Comparison of ENCODE assay signal across 8 cellular contexts in genomic region chr6:32194388-32194787, GRCh38. TPM values are rescaled to one million over a fixed set of nuclear protein-coding genes. Genes with fewer than 3 reads are reported as not detected.
A peak's percentile ranks its signal among the peaks of the same experiment; 100 is the strongest.
DNase-seq lines count a peak whose midpoint lies in the region; ATAC-seq and TF ChIP-seq lines count a peak whose summit lies in the region.

No MANE protein-coding gene starts in this region.

- no peak overlapping the region for H2BK5ac ChIP-seq in mesendoderm (ENCODE audit: low read length)

- H2BK120ac ChIP-seq in mesendoderm (ENCODE audit: low read depth, low read length) = no peak overlapping the region

- H4K8ac ChIP-seq in mesendoderm (ENCODE audit: low read depth, low read length) = no peak overlapping the region

- H3K27ac Mint-ChIP-seq in activated naive CD8-positive, alpha-beta T cell treated with anti-CD3 and anti-CD28 coated beads, Interleukin-2, amount 10 ng/mL, durations not matched to agents 7 days and 5 days = peak overlapping the region; percentile 98

- H3K27me3 ChIP-seq in mesendoderm (ENCODE audit: insufficient read depth, low read length, poor library complexity) (no peaks in the 10 kb centered on the region), thoracic aorta (replicated peaks; ENCODE audit: insufficient read depth) (no peaks in the 10 kb centered on the region)

- no CpG with 5 or more reads among the region's 4 CpGs for WGBS in mesendoderm (ENCODE audit: extremely low coverage, insufficient coverage, low lambda C conversion rate)

- H3K56ac ChIP-seq in mesendoderm (ENCODE audit: low read length) = peak overlapping the region; percentile 30

- H3K36me3 ChIP-seq in mesendoderm (ENCODE audit: control insufficient read depth, insufficient read depth, low read length) (no peaks in the 10 kb centered on the region), thoracic aorta (no peaks in the 10 kb centered on the region)

- no peaks in the 10 kb centered on the region for H3K9me3 ChIP-seq in thoracic aorta

- no peaks in the 10 kb centered on the region for H3K9me3 Mint-ChIP-seq in activated T-cell treated with anti-CD3 and anti-CD28 coated beads, Interleukin-2, amount 50 U/mL, for 4 hours
- H3K9me3 Mint-ChIP-seq in activated naive CD8-positive, alpha-beta T cell treated with anti-CD3 and anti-CD28 coated beads, Interleukin-2, amount 10 ng/mL, durations not matched to agents 7 days and 5 days = no peaks in the 10 kb centered on the region

- H3K18ac ChIP-seq in mesendoderm (ENCODE audit: low read length) = no peak overlapping the region

- TF ChIP-seq CTCF in thoracic aorta (IDR thresholded peaks at IDR 0.05) (no peak), omental fat pad (IDR thresholded peaks at IDR 0.05) (no peak)

- H3K79me1 ChIP-seq in mesendoderm (ENCODE audit: low read length) = peaks cover 2% of the 10 kb centered on the region

- no peak overlapping the region for H3K4me3 ChIP-seq in mesendoderm (ENCODE audit: low read length)
- no peak overlapping the region for H3K4me3 ChIP-seq in thoracic aorta

- no peak overlapping the region for H3K4ac ChIP-seq in mesendoderm (ENCODE audit: low read depth, low read length)

- H2BK15ac ChIP-seq in mesendoderm (replicated peaks; ENCODE audit: low read depth) = no peak overlapping the region

- H3K9ac ChIP-seq in mesendoderm (ENCODE audit: low read length) = no peak overlapping the region

- H3K4me1 Mint-ChIP-seq in activated T-cell treated with anti-CD3 and anti-CD28 coated beads, Interleukin-2, amount 50 U/mL, for 4 hours (ENCODE audit: low read depth) = peaks cover 47% of the 10 kb centered on the region
- peaks cover 24% of the 10 kb centered on the region for H3K4me1 Mint-ChIP-seq in activated naive CD8-positive, alpha-beta T cell treated with anti-CD3 and anti-CD28 coated beads, Interleukin-2, amount 10 ng/mL, durations not matched to agents 7 days and 5 days

- no peaks in the 10 kb centered on the region for H3K27me3 Mint-ChIP-seq in activated T-cell treated with anti-CD3 and anti-CD28 coated beads, Interleukin-2, amount 50 U/mL, for 4 hours (ENCODE audit: low read depth)
- no peaks in the 10 kb centered on the region for H3K27me3 Mint-ChIP-seq in activated naive CD8-positive, alpha-beta T cell treated with anti-CD3 and anti-CD28 coated beads, Interleukin-2, amount 10 ng/mL, durations not matched to agents 7 days and 5 days

- POLR2A ChIA-PET in activated naive CD8-positive, alpha-beta T cell treated with anti-CD3 and anti-CD28 coated beads, Interleukin-2, amount 10 ng/mL, durations not matched to agents 7 days and 5 days (lab: Charles Lee) = interaction anchor here (2.0 kb wide), 1 partner anchor 21 kb away, joined by 6 read pairs; no protein-coding TSS in a partner anchor

- DNase-seq in activated T-cell treated with anti-CD3 and anti-CD28 coated beads, Interleukin-2, amount 50 U/mL, for 4 hours = no peak
- no peak for DNase-seq in activated T-cell treated with anti-CD3 and anti-CD28 coated beads for 4 hours
- DNase-seq in activated naive CD8-positive, alpha-beta T cell treated with anti-CD3 and anti-CD28 coated beads, Interleukin-2, amount 10 ng/mL, durations not matched to agents 7 days and 5 days = no peak
- no peak for DNase-seq in mesendoderm
- DNase-seq in thoracic aorta (ENCODE audit: low spot score) = no peak
- no peak for DNase-seq in SIG-M5 treated with dmso at 0.1 percent for 504 hours (lab: John Stamatoyannopoulos, UW; ENCODE audit: unreplicated experiment)
- no peak for DNase-seq in omental fat pad (ENCODE audit: low spot score)

- H3K23ac ChIP-seq in mesendoderm (ENCODE audit: low read length) = no peak overlapping the region

- H3K27ac ChIP-seq in mesendoderm (ENCODE audit: low read depth, low read length) (no peak overlapping the region), thoracic aorta (peak overlapping the region; percentile 84 to 100)

- no peak overlapping the region for H3K4me2 ChIP-seq in mesendoderm (ENCODE audit: low read length)

- H3K79me2 ChIP-seq in mesendoderm (ENCODE audit: control insufficient read depth, insufficient read depth, low read length) = peaks cover under 1% of the 10 kb centered on the region

- no peak overlapping the region for H4K5ac ChIP-seq in mesendoderm (ENCODE audit: low read length)

- peaks cover 22% of the 10 kb centered on the region for H3K4me1 ChIP-seq in mesendoderm (ENCODE audit: control insufficient read depth, low read depth, low read length)
- peaks cover 17 to 27% of the 10 kb centered on the region in 2 donors for H3K4me1 ChIP-seq in thoracic aorta (ENCODE audit: control insufficient read depth in 1 of 2, low read depth in 2 of 2)

- H2AK5ac ChIP-seq in mesendoderm (ENCODE audit: low read length) = peak overlapping the region; percentile 27

- no peak for ATAC-seq in activated T-cell treated with anti-CD3 and anti-CD28 coated beads, Interleukin-2, amount 50 U/mL, for 4 hours
- ATAC-seq in activated naive CD8-positive, alpha-beta T cell treated with anti-CD3 and anti-CD28 coated beads, Interleukin-2, amount 10 ng/mL, durations not matched to agents 7 days and 5 days (ENCODE audit: low read depth) = no peak
- ATAC-seq in thoracic aorta (ENCODE audit: insufficient number of reproducible peaks, low FRiP score, low read depth) (no peak), HG03139 (IDR thresholded peaks at IDR 0.05; ENCODE audit: unreplicated experiment) (no peak), omental fat pad (ENCODE audit: low FRiP score) (no peak)

- H3K36me3 Mint-ChIP-seq in activated T-cell treated with anti-CD3 and anti-CD28 coated beads, Interleukin-2, amount 50 U/mL, for 4 hours (ENCODE audit: insufficient read depth) = no peaks in the 10 kb centered on the region
- peaks cover 18% of the 10 kb centered on the region for H3K36me3 Mint-ChIP-seq in activated naive CD8-positive, alpha-beta T cell treated with anti-CD3 and anti-CD28 coated beads, Interleukin-2, amount 10 ng/mL, durations not matched to agents 7 days and 5 days

- peak overlapping the region; percentile 95 for H3K4me3 Mint-ChIP-seq in activated T-cell treated with anti-CD3 and anti-CD28 coated beads, Interleukin-2, amount 50 U/mL, for 4 hours
- H3K4me3 Mint-ChIP-seq in activated naive CD8-positive, alpha-beta T cell treated with anti-CD3 and anti-CD28 coated beads, Interleukin-2, amount 10 ng/mL, durations not matched to agents 7 days and 5 days = peak overlapping the region; percentile 96

RNA-seq across cellular contexts. Expression of gene GPSM3, which starts 1.9 kb away (rescaled TPM):
- 10 to 100 TPM; 37.1 to 47.6 (median 43.4) TPM for total RNA-seq in activated T-cell treated with anti-CD3 and anti-CD28 coated beads, Interleukin-2, amount 50 U/mL, for 4 hours
- 100 to 1,000 TPM; 251 to 260 TPM for total RNA-seq in activated naive CD8-positive, alpha-beta T cell treated with anti-CD3 and anti-CD28 coated beads, Interleukin-2, amount 10 ng/mL, durations not matched to agents 7 days and 5 days
- polyA plus RNA-seq in mesendoderm (2013, experiment 1 of 2) = 4.2 TPM
- polyA plus RNA-seq in mesendoderm (2013, experiment 2 of 2) = 5.0 TPM
- 10 to 100 TPM; 11.9 to 22.2 TPM for total RNA-seq in thoracic aorta
- total RNA-seq in omental fat pad = 10 to 100 TPM in 3 of 4 donors, 1 to 10 TPM in 1; 9.7 to 28.3 (median 23.2) TPM

RNA-seq across cellular contexts. Expression of gene PBX2, which starts 4.4 kb away (rescaled TPM):
- total RNA-seq in activated T-cell treated with anti-CD3 and anti-CD28 coated beads, Interleukin-2, amount 50 U/mL, for 4 hours = 10 to 100 TPM; 62.2 to 68.2 (median 64.0) TPM
- 100 to 1,000 TPM; 107 to 112 TPM for total RNA-seq in activated naive CD8-positive, alpha-beta T cell treated with anti-CD3 and anti-CD28 coated beads, Interleukin-2, amount 10 ng/mL, durations not matched to agents 7 days and 5 days
- 51.4 TPM for polyA plus RNA-seq in mesendoderm (2013, experiment 1 of 2)
- polyA plus RNA-seq in mesendoderm (2013, experiment 2 of 2) = 52.0 TPM
- 10 to 100 TPM; 35.7 to 59.4 TPM for total RNA-seq in thoracic aorta
- 10 to 100 TPM; 27.7 to 65.3 (median 34.6) TPM for total RNA-seq in omental fat pad

RNA-seq across cellular contexts. Expression of gene AGER, which starts 10.3 kb away (rescaled TPM):
- 10 to 100 TPM in 2 of 3 donors, 1 to 10 TPM in 1; 8.9 to 14.7 (median 13.0) TPM for total RNA-seq in activated T-cell treated with anti-CD3 and anti-CD28 coated beads, Interleukin-2, amount 50 U/mL, for 4 hours
- 10 to 100 TPM; 47.4 to 52.3 TPM for total RNA-seq in activated naive CD8-positive, alpha-beta T cell treated with anti-CD3 and anti-CD28 coated beads, Interleukin-2, amount 10 ng/mL, durations not matched to agents 7 days and 5 days
- 5.7 TPM for polyA plus RNA-seq in mesendoderm (2013, experiment 1 of 2)
- 5.3 TPM for polyA plus RNA-seq in mesendoderm (2013, experiment 2 of 2)
- total RNA-seq in thoracic aorta (1 to 10 TPM; 1.8 to 3.8 TPM), omental fat pad (1 to 10 TPM in 3 of 4 donors, under 1 TPM in 1; 0.48 to 9.3 (median 1.2) TPM)

RNA-seq across cellular contexts. Expression of gene RNF5, which starts 16.2 kb away (rescaled TPM):
- 10 to 100 TPM; 40.1 to 49.6 (median 47.1) TPM for total RNA-seq in activated T-cell treated with anti-CD3 and anti-CD28 coated beads, Interleukin-2, amount 50 U/mL, for 4 hours
- total RNA-seq in activated naive CD8-positive, alpha-beta T cell treated with anti-CD3 and anti-CD28 coated beads, Interleukin-2, amount 10 ng/mL, durations not matched to agents 7 days and 5 days = 10 to 100 TPM; 44.5 to 49.5 TPM
- 90.3 TPM for polyA plus RNA-seq in mesendoderm (2013, experiment 1 of 2)
- 86.3 TPM for polyA plus RNA-seq in mesendoderm (2013, experiment 2 of 2)
- total RNA-seq in thoracic aorta = 10 to 100 TPM; 63.5 to 68.4 TPM
- 10 to 100 TPM; 35.1 to 59.1 (median 50.6) TPM for total RNA-seq in omental fat pad

RNA-seq across cellular contexts. Expression of gene AGPAT1, which starts 18.5 kb away (rescaled TPM):
- 10 to 100 TPM; 27.3 to 28.2 (median 28.1) TPM for total RNA-seq in activated T-cell treated with anti-CD3 and anti-CD28 coated beads, Interleukin-2, amount 50 U/mL, for 4 hours
- total RNA-seq in activated naive CD8-positive, alpha-beta T cell treated with anti-CD3 and anti-CD28 coated beads, Interleukin-2, amount 10 ng/mL, durations not matched to agents 7 days and 5 days = 10 to 100 TPM; 38.1 to 40.8 TPM
- polyA plus RNA-seq in mesendoderm (2013, experiment 1 of 2) = 55.5 TPM
- polyA plus RNA-seq in mesendoderm (2013, experiment 2 of 2) = 53.7 TPM
- total RNA-seq in thoracic aorta (10 to 100 TPM; 43.0 to 53.1 TPM), omental fat pad (10 to 100 TPM; 26.4 to 40.9 (median 35.7) TPM)

Comparison
In these comparisons a context has a peak if more than half of its experiments do, and no peak if none do; other contexts are left out.
1. RNA of gene GPSM3, which starts 1.9 kb away (total RNA-seq): 251 to 260 TPM in activated naive CD8-positive, alpha-beta T cell treated with anti-CD3 and anti-CD28 coated beads, Interleukin-2, amount 10 ng/mL, durations not matched to agents 7 days and 5 days; 37.1 to 47.6 TPM in activated T-cell treated with anti-CD3 and anti-CD28 coated beads, Interleukin-2, amount 50 U/mL, for 4 hours, 9.7 to 28.3 TPM in omental fat pad and 11.9 to 22.2 TPM in thoracic aorta; every median in the first group is over 4 times any median in the second.